Comparison of ENCODE assay signal across 35 cellular contexts in genomic region chr16:68533937-68534336, GRCh38.
"Had no signal": no experiment of that assay in that cellular context is flagged by ENCODE, and none has a peak within 500 bp of the region (broad histone marks: within the 10 kb centered on the region; RNA-seq: fewer than 3 reads in every experiment).

No MANE protein-coding gene starts in this region.

- H3K27ac Mint-ChIP-seq: activated B cell treated with CpG ODN at 0.5 μM for 24 hours; activated CD4-positive, alpha-beta memory T cell treated with anti-CD3 and anti-CD28 coated beads for 36 hours; activated CD4-positive, alpha-beta T cell treated with anti-CD3 and anti-CD28 coated beads, Interleukin-2, amount 10 ng/mL, durations not matched to agents 24 days and 14 days; activated CD8-positive, alpha-beta T cell treated with anti-CD3 and anti-CD28 coated beads for 36 hours; activated naive CD4-positive, alpha-beta T cell treated with anti-CD3 and anti-CD28 coated beads for 36 hours; activated naive CD4-positive, alpha-beta T cell treated with anti-CD3 and anti-CD28 coated beads, Interleukin-2, amount 50 U/mL, for 72 hours; activated naive CD8-positive, alpha-beta T cell treated with anti-CD3 and anti-CD28 coated beads for 36 hours; activated T-cell treated with anti-CD3 and anti-CD28 coated beads, Interleukin-2, amount 50 U/mL, for 72 hours; activated T-helper 1 cell treated with anti-CD3 and anti-CD28 coated beads, Interleukin-12 subunit alpha, Interleukin-12 subunit beta, Interleukin-2, Interleukin-4 antibody, amounts not matched to agents 30 ng/mL and 10 ng/mL and 1 ng/mL, durations not matched to agents 14 hours and 24 hours and 36 hours; activated T-helper 17 cell treated with anti-CD3 and anti-CD28 coated beads, Interleukin-2, amount 50 U/mL, for 72 hours; brain; T-helper 1 cell treated with Interleukin-12 subunit alpha and Interleukin-12 subunit beta and Interleukin-4 antibody, amounts not matched to agents 30 μg/mL and 1 μg/mL, for 36 hours; T-helper 2 cell treated with Interferon-gamma antibody and Interleukin-4, amounts not matched to agents 5 μg/mL and 100 μg/mL, for 36 hours had no signal

- H3K9me3 ChIP-seq: adrenal gland, ascending aorta had no signal

- H3K27ac ChIP-seq: adrenal gland, ascending aorta, cardiac muscle cell, VCaP had no signal

- H3K27me3 Mint-ChIP-seq: activated B cell treated with CpG ODN at 0.5 μM for 24 hours; activated CD4-positive, alpha-beta memory T cell treated with anti-CD3 and anti-CD28 coated beads for 36 hours; activated CD4-positive, alpha-beta T cell treated with anti-CD3 and anti-CD28 coated beads, Interleukin-2, amount 10 ng/mL, durations not matched to agents 24 days and 14 days; activated CD8-positive, alpha-beta T cell treated with anti-CD3 and anti-CD28 coated beads for 36 hours; activated naive CD8-positive, alpha-beta T cell treated with anti-CD3 and anti-CD28 coated beads for 36 hours; activated T-helper 17 cell treated with anti-CD3 and anti-CD28 coated beads, Interleukin-2, amount 50 U/mL, for 72 hours; central memory CD8-positive, alpha-beta T cell had no signal

- H3K27me3 ChIP-seq: adrenal gland, ascending aorta, cardiac muscle cell had no signal

- DNase-seq: activated B cell treated with CpG ODN at 0.5 μM for 24 hours; activated CD4-positive, alpha-beta memory T cell treated with anti-CD3 and anti-CD28 coated beads for 36 hours; activated CD4-positive, alpha-beta T cell treated with anti-CD3 and anti-CD28 coated beads for 4 hours; activated CD4-positive, alpha-beta T cell treated with anti-CD3 and anti-CD28 coated beads, Interleukin-2, amount 10 ng/mL, durations not matched to agents 24 days and 14 days; activated CD4-positive, alpha-beta T cell treated with anti-CD3 and anti-CD28 coated beads, Interleukin-2, amount 50 U/mL, for 1 hour; activated CD4-positive, alpha-beta T cell treated with anti-CD3 and anti-CD28 coated beads, Interleukin-2, amount 50 U/mL, for 4 hours; activated CD4-positive, CD25-positive, alpha-beta regulatory T cell treated with anti-CD3 and anti-CD28 coated beads, Interleukin-2, amount 50 U/mL, for 72 hours; activated CD8-positive, alpha-beta memory T cell treated with anti-CD3 and anti-CD28 coated beads, Interleukin-2, amount 50 U/mL, for 4 hours; activated CD8-positive, alpha-beta T cell treated with anti-CD3 and anti-CD28 coated beads for 36 hours; activated effector memory CD4-positive, alpha-beta T cell treated with anti-CD3 and anti-CD28 coated beads, Interleukin-2, amount 50 U/mL, for 16 hours; activated gamma-delta T cell treated with Interleukin-2 at 50 U/mL for 16 hours; activated naive CD4-positive, alpha-beta T cell; activated naive CD4-positive, alpha-beta T cell treated with anti-CD3 and anti-CD28 coated beads for 36 hours; activated naive CD4-positive, alpha-beta T cell treated with anti-CD3 and anti-CD28 coated beads, Interleukin-2, amount 50 U/mL, for 16 hours; activated naive CD8-positive, alpha-beta T cell treated with anti-CD3 and anti-CD28 coated beads for 36 hours; activated T-cell treated with anti-CD3 and anti-CD28 coated beads for 4 hours; activated T-cell treated with anti-CD3 and anti-CD28 coated beads, Interleukin-2, amount 50 U/mL, for 1 hour; activated T-cell treated with anti-CD3 and anti-CD28 coated beads, Interleukin-2, amount 50 U/mL, for 4 hours; activated T-cell treated with anti-CD3 and anti-CD28 coated beads, Interleukin-2, amount 50 U/mL, for 72 hours; adrenal gland; amniotic stem cell; caudate nucleus; T-helper 1 cell; T-helper 2 cell; T-helper 9 cell had no signal

- H3K4me3 Mint-ChIP-seq: activated B cell treated with CpG ODN at 0.5 μM for 24 hours; activated CD4-positive, alpha-beta memory T cell treated with anti-CD3 and anti-CD28 coated beads for 36 hours; activated CD4-positive, alpha-beta T cell treated with anti-CD3 and anti-CD28 coated beads, Interleukin-2, amount 10 ng/mL, durations not matched to agents 24 days and 14 days; activated CD8-positive, alpha-beta T cell treated with anti-CD3 and anti-CD28 coated beads for 36 hours; activated naive CD4-positive, alpha-beta T cell treated with anti-CD3 and anti-CD28 coated beads for 36 hours; activated naive CD8-positive, alpha-beta T cell treated with anti-CD3 and anti-CD28 coated beads for 36 hours; activated T-cell treated with anti-CD3 and anti-CD28 coated beads, Interleukin-2, amount 50 U/mL, for 4 hours; activated T-cell treated with anti-CD3 and anti-CD28 coated beads, Interleukin-2, amount 50 U/mL, for 72 hours; activated T-helper 1 cell treated with anti-CD3 and anti-CD28 coated beads, Interleukin-12 subunit alpha, Interleukin-12 subunit beta, Interleukin-2, Interleukin-4 antibody, amounts not matched to agents 30 ng/mL and 10 ng/mL and 1 ng/mL, durations not matched to agents 14 hours and 24 hours and 36 hours; activated T-helper 17 cell treated with anti-CD3 and anti-CD28 coated beads, Interleukin-2, amount 50 U/mL, for 72 hours; central memory CD8-positive, alpha-beta T cell; T-helper 1 cell treated with Interleukin-12 subunit alpha and Interleukin-12 subunit beta and Interleukin-4 antibody, amounts not matched to agents 30 μg/mL and 1 μg/mL, for 36 hours; T-helper 2 cell treated with Interferon-gamma antibody and Interleukin-4, amounts not matched to agents 5 μg/mL and 100 μg/mL, for 36 hours had no signal

- ATAC-seq: activated CD8-positive, alpha-beta T cell treated with anti-CD3 and anti-CD28 coated beads for 36 hours; activated naive CD4-positive, alpha-beta T cell treated with anti-CD3 and anti-CD28 coated beads, Interleukin-2, amount 50 U/mL, for 72 hours; activated T-cell treated with anti-CD3 and anti-CD28 coated beads, Interleukin-2, amount 50 U/mL, for 4 hours; activated T-cell treated with anti-CD3 and anti-CD28 coated beads, Interleukin-2, amount 50 U/mL, for 72 hours; activated T-helper 17 cell treated with anti-CD3 and anti-CD28 coated beads, Interleukin-2, amount 50 U/mL, for 72 hours had no signal

- H3K9me3 Mint-ChIP-seq: activated B cell treated with CpG ODN at 0.5 μM for 24 hours; activated T-cell treated with anti-CD3 and anti-CD28 coated beads, Interleukin-2, amount 50 U/mL, for 4 hours; activated T-cell treated with anti-CD3 and anti-CD28 coated beads, Interleukin-2, amount 50 U/mL, for 72 hours; activated T-helper 17 cell treated with anti-CD3 and anti-CD28 coated beads, Interleukin-2, amount 50 U/mL, for 72 hours; central memory CD8-positive, alpha-beta T cell had no signal
